ENCODE assay signal across 8 cellular contexts in genomic region chr11:67482736-67483497, GRCh38. TPM values are rescaled to one million over a fixed set of nuclear protein-coding genes. Genes with fewer than 3 reads are reported as not detected.
A peak's percentile ranks its signal among the peaks of the same experiment; 100 is the strongest.
DNase-seq lines count a peak whose midpoint lies in the region; ATAC-seq and TF ChIP-seq lines count a peak whose summit lies in the region.

AIP (plus strand) TSS chr11:67483026; CDS start chr11:67483159, 133 bp downstream.

- TF ChIP-seq CTCF in C4-2B (conservative IDR thresholded peaks at IDR 0.05) = no peak

- peak within 1 kb of the TSS; percentile 64 for H3K27ac ChIP-seq in C4-2B

- peak; percentile 59 for ATAC-seq in GM19351 (IDR thresholded peaks at IDR 0.05; ENCODE audit: unreplicated experiment)
- ATAC-seq in HG03521 (IDR thresholded peaks at IDR 0.05; ENCODE audit: unreplicated experiment) = peak; percentile 62
- peak; percentile 98 for ATAC-seq in left lobe of liver

- DNase-seq in NCI-H748 (lab: John Stamatoyannopoulos, UW; ENCODE audit: unreplicated experiment) = peak; percentile 99
- DNase-seq in activated CD4-positive, alpha-beta T cell treated with anti-CD3 and anti-CD28 coated beads, Interleukin-2, amount 50 U/mL, for 1 hour = peak; percentile 97
- DNase-seq in dedifferentiated amniotic fluid mesenchymal stem cell (ENCODE audit: extremely low spot score) = peak; percentile 99
- peak; percentile 98 for DNase-seq in left lobe of liver (ENCODE audit: low spot score)
- peak; percentile 96 for DNase-seq in stimulated activated CD4-positive, alpha-beta T cell treated with anti-CD3 and anti-CD28 coated beads, Interleukin-2, amount 100 ng/mL, for 4 hours (ENCODE audit: low read depth)

RNA-seq across cellular contexts. Expression of gene AIP, which starts in this region (rescaled TPM):
- total RNA-seq in left lobe of liver = 26.3 TPM

Comparison
In these comparisons a context has a peak if more than half of its experiments do, and no peak if none do; other contexts are left out.
1. Peak in every context shown above with its lines: DNase-seq, ATAC-seq and H3K27ac ChIP-seq.